17 cellular contexts compared by ENCODE assay signal in genomic region chr20:41532935-41533334, GRCh38.
"Had no signal": no experiment of that assay in that cellular context is flagged by ENCODE, and none has a peak within 500 bp of the region (broad histone marks: within the 10 kb centered on the region; RNA-seq: fewer than 3 reads in every experiment).

No MANE protein-coding gene starts in this region.

- H3K4me1 ChIP-seq: esophagus muscularis mucosa, testis, upper lobe of right lung had no signal

- H3K4me3 ChIP-seq: ascending aorta, esophagus muscularis mucosa, left ventricle myocardium inferior, mucosa of descending colon, stomach, testis, upper lobe of right lung had no signal

- H3K27ac ChIP-seq: ascending aorta, esophagus muscularis mucosa, left ventricle myocardium inferior, stomach, testis, upper lobe of right lung, WERI-Rb-1 had no signal

- H3K27me3 Mint-ChIP-seq: activated CD4-positive, alpha-beta memory T cell treated with anti-CD3 and anti-CD28 coated beads, Interleukin-2, amount 10 ng/mL, durations not matched to agents 7 days and 5 days; memory B cell; naive thymus-derived CD8-positive, alpha-beta T cell had no signal

- H3K27ac Mint-ChIP-seq: activated CD4-positive, alpha-beta memory T cell treated with anti-CD3 and anti-CD28 coated beads, Interleukin-2, amount 10 ng/mL, durations not matched to agents 7 days and 5 days; memory B cell had no signal

- H3K4me3 Mint-ChIP-seq: activated CD4-positive, alpha-beta memory T cell treated with anti-CD3 and anti-CD28 coated beads, Interleukin-2, amount 10 ng/mL, durations not matched to agents 7 days and 5 days; memory B cell; naive thymus-derived CD8-positive, alpha-beta T cell had no signal

- H3K27me3 ChIP-seq: ascending aorta, esophagus muscularis mucosa, stomach, testis, upper lobe of right lung had no signal

- DNase-seq: activated CD4-positive, alpha-beta memory T cell treated with anti-CD3 and anti-CD28 coated beads, Interleukin-2, amount 10 ng/mL, durations not matched to agents 7 days and 5 days; activated CD4-positive, alpha-beta T cell treated with anti-CD3 and anti-CD28 coated beads for 4 hours; activated T-cell treated with anti-CD3 and anti-CD28 coated beads, Interleukin-2, amount 50 U/mL, for 48 hours; left ventricle myocardium inferior; naive thymus-derived CD8-positive, alpha-beta T cell; retina; stimulated activated CD4-positive, alpha-beta T cell treated with anti-CD3 and anti-CD28 coated beads, Interleukin-12 subunit alpha, Interleukin-12 subunit beta, amount 100 ng/mL, for 4 hours; stimulated activated CD4-positive, alpha-beta T cell treated with anti-CD3 and anti-CD28 coated beads, Interleukin-2, amount 100 ng/mL, for 24 hours; T-helper 1 cell; testis; upper lobe of right lung; WERI-Rb-1 had no signal

- ATAC-seq: naive thymus-derived CD8-positive, alpha-beta T cell; upper lobe of right lung had no signal

- H3K9me3 Mint-ChIP-seq: activated CD4-positive, alpha-beta memory T cell treated with anti-CD3 and anti-CD28 coated beads, Interleukin-2, amount 10 ng/mL, durations not matched to agents 7 days and 5 days; memory B cell had no signal

- H3K4me1 Mint-ChIP-seq: activated CD4-positive, alpha-beta memory T cell treated with anti-CD3 and anti-CD28 coated beads, Interleukin-2, amount 10 ng/mL, durations not matched to agents 7 days and 5 days had no signal

- H3K9me3 ChIP-seq: ascending aorta, esophagus muscularis mucosa, testis, upper lobe of right lung had no signal
